8 cellular contexts compared by ENCODE assay signal in the genomic region with DNA sequence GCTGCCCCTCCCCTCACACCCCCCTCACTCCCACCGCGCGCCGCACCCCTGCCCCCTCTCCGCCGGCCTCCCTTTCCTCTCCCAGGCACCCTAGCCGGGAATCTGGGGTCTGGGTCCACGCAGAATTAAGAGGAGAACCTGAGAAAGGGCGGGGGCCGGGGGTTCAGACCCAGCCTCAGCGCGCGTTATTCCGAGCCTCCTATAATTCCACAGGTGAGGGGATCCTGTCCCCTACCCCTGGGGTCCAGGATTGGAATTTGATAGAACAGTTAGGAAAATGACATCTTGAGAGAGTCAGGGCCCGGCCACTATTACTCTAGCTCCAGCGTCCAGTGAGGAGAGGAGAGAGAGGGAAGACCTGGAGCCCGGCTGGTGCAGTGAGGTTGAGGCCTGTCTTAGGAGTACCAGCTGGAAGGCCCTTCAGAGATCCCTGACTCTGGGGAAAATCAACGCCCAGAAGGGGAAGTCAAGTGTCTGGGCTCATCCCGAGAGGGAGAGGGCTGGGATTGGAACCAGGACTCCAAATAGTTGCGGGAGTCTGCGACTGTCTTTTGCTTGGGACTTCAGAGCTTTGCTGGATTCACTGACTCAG. TPM values are rescaled to one million over a fixed set of nuclear protein-coding genes. Genes with fewer than 3 reads are reported as not detected.
DNase-seq lines count a peak whose midpoint lies in the region; ATAC-seq and TF ChIP-seq lines count a peak whose summit lies in the region.

No MANE protein-coding gene starts in this region.

- intact Hi-C loops in OCI-LY7 (cut with micrococcal nuclease; ENCODE audit: unreplicated experiment): loop anchor here (1.0 to 10.0 kb wide), 11 partner anchors 25 to 300 kb away; a partner anchor contains a TSS

- ATAC-seq in DND-41 (ENCODE audit: insufficient read depth, low read depth) (no peak), GM18909 (IDR thresholded peaks at IDR 0.05; ENCODE audit: poor library complexity, unreplicated experiment) (no peak)
- ATAC-seq in natural killer cell treated with Interleukin-12 subunit alpha and Interleukin-12 subunit beta and Interleukin-15 and Interleukin-18, amount 100 ng/mL, for 72 hours: no peak

- H3K79me2 ChIP-seq in DND-41 (ENCODE audit: insufficient read depth, low read length): no peaks in the 10 kb centered on the region
- peaks cover 21% of the 10 kb centered on the region; the same call in 1 of the 2 replicates for H3K79me2 ChIP-seq in OCI-LY7 (ENCODE audit: insufficient read depth, low read depth, low read length)

- H3K27me3 Mint-ChIP-seq in natural killer cell treated with Interleukin-12 subunit alpha and Interleukin-12 subunit beta and Interleukin-15 and Interleukin-18, amount 100 ng/mL, for 72 hours: no peaks in the 10 kb centered on the region

- no peaks in the 10 kb centered on the region for H4K20me1 ChIP-seq in DND-41 (ENCODE audit: insufficient read depth, low read length)
- H4K20me1 ChIP-seq in OCI-LY7 (ENCODE audit: insufficient read depth, low read length): no peaks in the 10 kb centered on the region

- no peaks in the 10 kb centered on the region for H3K9me2 ChIP-seq in OCI-LY7 (ENCODE audit: insufficient read depth, low read length)

- peak overlapping the region; percentile 97 to 98 for H3K27ac Mint-ChIP-seq in natural killer cell treated with Interleukin-12 subunit alpha and Interleukin-12 subunit beta and Interleukin-15 and Interleukin-18, amount 100 ng/mL, for 72 hours

- H3K9me3 Mint-ChIP-seq in natural killer cell treated with Interleukin-12 subunit alpha and Interleukin-12 subunit beta and Interleukin-15 and Interleukin-18, amount 100 ng/mL, for 72 hours: no peaks in the 10 kb centered on the region

- H3K4me2 ChIP-seq in DND-41 (ENCODE audit: insufficient read depth, low read length) (peak overlapping the region; percentile 96), OCI-LY7 (ENCODE audit: low read length) (peak overlapping the region; percentile 94)

- no peaks in the 10 kb centered on the region for H3K36me3 ChIP-seq in DND-41 (ENCODE audit: insufficient read depth, low read length)
- peaks cover 8% of the 10 kb centered on the region; the same call in 1 of the 2 replicates for H3K36me3 ChIP-seq in OCI-LY7 (ENCODE audit: insufficient read depth, low read length)
- no peaks in the 10 kb centered on the region for H3K36me3 ChIP-seq in ectodermal cell (ENCODE audit: control insufficient read depth, insufficient read depth, low read length)

- TF ChIP-seq CTCF in DND-41 (IDR thresholded peaks at IDR 0.05; ENCODE audit: borderline replicate concordance, extremely low read depth, low read length, poor library complexity, severe bottlenecking) (no peak), OCI-LY7 (conservative IDR thresholded peaks at IDR 0.05; ENCODE audit: low read length) (no peak)

- 28 to 30% methylated on average over 21 of the region's 21 CpGs for WGBS in ectodermal cell, 2 experiments

- H3K9ac ChIP-seq in DND-41 (ENCODE audit: low read depth, low read length): peak overlapping the region; percentile 98

- H3K4me3 ChIP-seq in DND-41 (ENCODE audit: low read depth in 1 of 2, low read length in 2 of 2) (peak overlapping the region in 1 of 2 experiments; percentile 73; a peak in 3 of 4 replicates), OCI-LY7 (ENCODE audit: low read depth, low read length, poor library complexity, severe bottlenecking) (peak overlapping the region; percentile 67), ectodermal cell (ENCODE audit: insufficient read depth, low read depth, low read length) (peak overlapping the region; percentile 53)

- H3K9me3 ChIP-seq in DND-41 (ENCODE audit: insufficient read depth, low read length, severe bottlenecking): no peaks in the 10 kb centered on the region
- no peaks in the 10 kb centered on the region for H3K9me3 ChIP-seq in OCI-LY7 (ENCODE audit: low read length)
- no peaks in the 10 kb centered on the region for H3K9me3 ChIP-seq in ectodermal cell (ENCODE audit: control insufficient read depth, low read length)

- 0 out of 2 replicates have a peak overlapping the region, but pooled peaks have one; percentile 87 for H2AFZ ChIP-seq in DND-41 (ENCODE audit: low read depth, low read length)
- H2AFZ ChIP-seq in OCI-LY7 (ENCODE audit: low read length): no peak overlapping the region

- DNase-seq in DND-41 (peak; percentile 43), OCI-LY7 (ENCODE audit: low spot score) (peak; percentile 57), DMS79 treated with DMSO at 0.1 percent for 48 hours (lab: John Stamatoyannopoulos, UW) (no peak), DMS 273 (lab: John Stamatoyannopoulos, UW; ENCODE audit: unreplicated experiment) (no peak)
- no peak for DNase-seq in natural killer cell treated with Interleukin-12 subunit alpha and Interleukin-12 subunit beta and Interleukin-15 and Interleukin-18, amount 100 ng/mL, for 72 hours (ENCODE audit: low spot score)
- no peak for DNase-seq in stimulated activated CD4-positive, alpha-beta T cell treated with anti-CD3 and anti-CD28 coated beads, Interleukin-4, amount 100 ng/mL, for 4 hours

- H3K4me1 ChIP-seq in DND-41 (ENCODE audit: insufficient read depth, low read length) (peaks cover 69% of the 10 kb centered on the region), OCI-LY7 (ENCODE audit: insufficient read depth, low read length, poor library complexity, severe bottlenecking) (peaks cover 80% of the 10 kb centered on the region), ectodermal cell (ENCODE audit: control insufficient read depth, insufficient read depth, low read length) (peaks cover 13% of the 10 kb centered on the region)

- no peaks in the 10 kb centered on the region for H3K36me3 Mint-ChIP-seq in natural killer cell treated with Interleukin-12 subunit alpha and Interleukin-12 subunit beta and Interleukin-15 and Interleukin-18, amount 100 ng/mL, for 72 hours

- BruUV-seq in OCI-LY7 (replicated peaks; lab: Mats Ljungman, UMichigan): TSS peak; percentile 86

- POLR2A ChIA-PET in OCI-LY7 (lab: Charles Lee): interaction anchor here (0.5 to 3.8 kb wide), 11 partner anchors 10 to 204 kb away, joined by 3 to 27 read pairs (median 4); no protein-coding TSS in a partner anchor

- H3K4me1 Mint-ChIP-seq in natural killer cell treated with Interleukin-12 subunit alpha and Interleukin-12 subunit beta and Interleukin-15 and Interleukin-18, amount 100 ng/mL, for 72 hours (ENCODE audit: low read depth in 2 of 2): peaks cover 65 to 69% of the 10 kb centered on the region in 2 donors

- CTCF ChIA-PET in OCI-LY7 (lab: Charles Lee; ENCODE audit: unreplicated experiment): interaction anchor here (0.6 to 1.0 kb wide), 2 partner anchors 25 to 134 kb away, joined by 3 to 5 read pairs; no protein-coding TSS in a partner anchor

- H3K4me3 Mint-ChIP-seq in natural killer cell treated with Interleukin-12 subunit alpha and Interleukin-12 subunit beta and Interleukin-15 and Interleukin-18, amount 100 ng/mL, for 72 hours: peak overlapping the region; percentile 96

- no peaks in the 10 kb centered on the region for H3K27me3 ChIP-seq in DND-41 (ENCODE audit: insufficient read depth, low read length, poor library complexity)
- peaks cover 29% of the 10 kb centered on the region for H3K27me3 ChIP-seq in ectodermal cell (ENCODE audit: control insufficient read depth, insufficient read depth, low read length, poor library complexity, severe bottlenecking)

- H3K27ac ChIP-seq in DND-41 (ENCODE audit: low read length): peak overlapping the region; percentile 96
- H3K27ac ChIP-seq in OCI-LY7 (ENCODE audit: low read depth, low read length, poor library complexity, severe bottlenecking): peak overlapping the region; percentile 99
- no peak overlapping the region for H3K27ac ChIP-seq in ectodermal cell (ENCODE audit: insufficient read depth, low read depth, low read length, poor library complexity, severe bottlenecking)

RNA-seq across cellular contexts. Expression of a gene that starts 17.3 kb away (rescaled TPM):
- 0.25 and 0.31 TPM in 2 replicates for total RNA-seq in OCI-LY7 (2014; rRNA removed; shearing (Covaris generic))
- not detected in 2 replicates for total RNA-seq in OCI-LY7 (2022)
- 4.0 TPM for polyA plus RNA-seq in ectodermal cell (2013, experiment 1 of 4)
- 2.9 TPM for polyA plus RNA-seq in ectodermal cell (2013, experiment 2 of 4)
- polyA plus RNA-seq in ectodermal cell (2013, experiment 3 of 4): 2.5 TPM
- 2.6 TPM for polyA plus RNA-seq in ectodermal cell (2013, experiment 4 of 4)
- total RNA-seq in natural killer cell treated with Interleukin-12 subunit alpha and Interleukin-12 subunit beta and Interleukin-15 and Interleukin-18, amount 100 ng/mL, for 72 hours: under 1 TPM in 1 of 2 donors, not detected in 1; 0.36 TPM

RNA-seq across cellular contexts. Expression of a gene that starts 24.7 kb away (rescaled TPM):
- total RNA-seq in OCI-LY7 (2014; rRNA removed; shearing (Covaris generic)): 77.3 and 89.9 TPM in 2 replicates
- 55.4 and 59.4 TPM in 2 replicates for total RNA-seq in OCI-LY7 (2022)
- polyA plus RNA-seq in ectodermal cell (2013, experiment 1 of 4): 45.5 TPM
- polyA plus RNA-seq in ectodermal cell (2013, experiment 2 of 4): 45.0 TPM
- 45.8 TPM for polyA plus RNA-seq in ectodermal cell (2013, experiment 3 of 4)
- 50.9 TPM for polyA plus RNA-seq in ectodermal cell (2013, experiment 4 of 4)
- total RNA-seq in natural killer cell treated with Interleukin-12 subunit alpha and Interleukin-12 subunit beta and Interleukin-15 and Interleukin-18, amount 100 ng/mL, for 72 hours: 10 to 100 TPM; 56.3 to 64.6 TPM

RNA-seq across cellular contexts. Expression of a gene that starts 55.2 kb away (rescaled TPM):
- 5.8 and 6.5 TPM in 2 replicates for total RNA-seq in OCI-LY7 (2014; rRNA removed; shearing (Covaris generic))
- total RNA-seq in OCI-LY7 (2022): 11.4 and 14.6 TPM in 2 replicates
- 92.9 TPM for polyA plus RNA-seq in ectodermal cell (2013, experiment 1 of 4)
- 108 TPM for polyA plus RNA-seq in ectodermal cell (2013, experiment 2 of 4)
- polyA plus RNA-seq in ectodermal cell (2013, experiment 3 of 4): 76.4 TPM
- 82.8 TPM for polyA plus RNA-seq in ectodermal cell (2013, experiment 4 of 4)
- 1 to 10 TPM; 3.8 to 9.5 TPM for total RNA-seq in natural killer cell treated with Interleukin-12 subunit alpha and Interleukin-12 subunit beta and Interleukin-15 and Interleukin-18, amount 100 ng/mL, for 72 hours

Comparison
In these comparisons a context has a peak if more than half of its experiments do, and no peak if none do; other contexts are left out.
1. DNase-seq: peak in DND-41 (single experiment) and OCI-LY7 (single experiment); none in natural killer cell treated with Interleukin-12 subunit alpha and Interleukin-12 subunit beta and Interleukin-15 and Interleukin-18, amount 100 ng/mL, for 72 hours (single experiment), stimulated activated CD4-positive, alpha-beta T cell treated with anti-CD3 and anti-CD28 coated beads, Interleukin-4, amount 100 ng/mL, for 4 hours (0 of 2), DMS79 treated with DMSO at 0.1 percent for 48 hours (single experiment) and DMS 273 (single experiment).